24 cellular contexts compared by ENCODE assay signal in genomic region chr5:169119287-169120048, GRCh38.
"Had no signal": no experiment of that assay in that cellular context is flagged by ENCODE, and none has a peak within 500 bp of the region (broad histone marks: within the 10 kb centered on the region; RNA-seq: fewer than 3 reads in every experiment).

No MANE protein-coding gene starts in this region.

- H3K4me1 ChIP-seq: left lung, lower lobe of right lung had no signal

- DNase-seq: dermis blood vessel endothelial cell; dorsolateral prefrontal cortex; effector CD4-positive, alpha-beta T cell; effector memory CD4-positive, alpha-beta T cell; esophagus squamous epithelium; foreskin fibroblast; foreskin melanocyte; gastrocnemius medialis; glutamatergic neuron; head of caudate nucleus; heart right ventricle; hippocampal formation; left cardiac atrium; left lung; left ventricle myocardium superior; lower lobe of right lung; mesenchymal stem cell; midbrain; naive thymus-derived CD4-positive, alpha-beta T cell had no signal

- H3K36me3 ChIP-seq: esophagus squamous epithelium, gastrocnemius medialis, heart right ventricle, left lung, lower lobe of right lung had no signal

- FAIRE-seq: colon, endothelial cell of umbilical vein, islet of Langerhans, keratinocyte had no signal

- H3K9me3 ChIP-seq: esophagus squamous epithelium, gastrocnemius medialis, left lung, lower lobe of right lung had no signal

- H3K27ac ChIP-seq: coronary artery, dorsolateral prefrontal cortex, esophagus squamous epithelium, gastrocnemius medialis, heart right ventricle, left lung, lower lobe of right lung had no signal

- ATAC-seq: gastrocnemius medialis; heart right ventricle; left cardiac atrium; left lung; left ventricle myocardium superior; lower lobe of right lung; naive thymus-derived CD4-positive, alpha-beta T cell had no signal

- H3K4me3 ChIP-seq: coronary artery, dorsolateral prefrontal cortex, esophagus squamous epithelium, gastrocnemius medialis, heart right ventricle, left lung, lower lobe of right lung had no signal

- H3K27me3 ChIP-seq: dorsolateral prefrontal cortex, esophagus squamous epithelium, gastrocnemius medialis, heart right ventricle, left lung had no signal
